21 cellular contexts compared by ENCODE assay signal in the genomic region with DNA sequence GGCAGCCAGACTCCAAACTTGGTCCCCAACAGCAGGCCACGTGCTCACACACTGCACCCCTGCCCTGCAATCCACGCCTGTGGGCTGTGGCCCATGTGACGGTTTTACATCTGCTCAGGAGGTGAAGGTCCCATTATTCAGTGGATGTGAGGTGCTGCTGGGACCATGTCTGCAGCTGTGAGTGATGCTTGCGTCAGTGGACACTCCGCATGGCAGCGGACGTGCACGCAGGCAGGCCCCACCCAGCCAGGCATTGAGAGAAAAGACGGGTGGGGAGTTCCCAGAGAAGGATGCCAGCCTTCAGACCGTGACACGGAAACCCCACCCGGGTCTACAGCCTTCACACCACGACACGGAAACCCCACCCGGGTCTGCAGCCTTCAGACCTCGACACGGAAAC.
DNase-seq lines count a peak whose midpoint lies in the region; ATAC-seq lines count a peak whose summit lies in the region.
"Had no signal": no experiment of that assay in that cellular context is flagged by ENCODE, and none has a peak within 500 bp of the region (broad histone marks: within the 10 kb centered on the region; RNA-seq: fewer than 3 reads in every experiment).

No MANE protein-coding gene starts in this region.

- H3K4me3 Mint-ChIP-seq in effector memory CD8-positive, alpha-beta T cell, result peak overlapping the region in 1 of 2 donors; percentile 26
- no peak overlapping the region for H3K4me3 Mint-ChIP-seq in stimulated activated effector memory CD8-positive, alpha-beta T cell treated with anti-CD3 and anti-CD28 coated beads, Interleukin-12 subunit alpha, Interleukin-12 subunit beta, amount 100 ng/mL, for 72 hours
- no peak overlapping the region for H3K4me3 Mint-ChIP-seq in activated naive CD8-positive, alpha-beta T cell treated with anti-CD3 and anti-CD28 coated beads for 36 hours

- peaks cover 5% of the 10 kb centered on the region for H3K36me3 Mint-ChIP-seq in effector memory CD8-positive, alpha-beta T cell (ENCODE audit: insufficient read depth)
- H3K36me3 Mint-ChIP-seq in stimulated activated effector memory CD8-positive, alpha-beta T cell treated with anti-CD3 and anti-CD28 coated beads, Interleukin-12 subunit alpha, Interleukin-12 subunit beta, amount 100 ng/mL, for 72 hours, result no peaks in the 10 kb centered on the region
- H3K36me3 Mint-ChIP-seq in activated naive CD4-positive, alpha-beta T cell treated with anti-CD3 and anti-CD28 coated beads, Interleukin-2, amount 50 U/mL, for 72 hours, result no peaks in the 10 kb centered on the region
- no peaks in the 10 kb centered on the region for H3K36me3 Mint-ChIP-seq in activated naive CD8-positive, alpha-beta T cell treated with anti-CD3 and anti-CD28 coated beads for 36 hours

- DNase-seq in T-helper 22 cell (ENCODE audit: low read depth), result peak; percentile 39
- peak; percentile 31 to 38 (median 38) for DNase-seq in effector memory CD8-positive, alpha-beta T cell
- DNase-seq in stimulated activated effector memory CD8-positive, alpha-beta T cell treated with anti-CD3 and anti-CD28 coated beads, Interleukin-12 subunit alpha, Interleukin-12 subunit beta, amount 100 ng/mL, for 72 hours (ENCODE audit: low spot score in 2 of 2), result no peak
- no peak for DNase-seq in activated naive CD4-positive, alpha-beta T cell treated with anti-CD3 and anti-CD28 coated beads, Interleukin-2, amount 50 U/mL, for 72 hours (ENCODE audit: low spot score in 2 of 2)
- DNase-seq in activated naive CD8-positive, alpha-beta T cell treated with anti-CD3 and anti-CD28 coated beads for 36 hours, result no peak
- DNase-seq in GM19240 (ENCODE audit: insufficient read length, low spot score), result no peak
- DNase-seq: Calu3, DMS79 treated with DMSO at 0.1 percent for 48 hours, GF-D8, IMR-90, MM.1S, NCI-H2029 treated with DMSO at 0.1 percent for 48 hours, NCI-H446 treated with DMSO at 0.1 percent for 48 hours, NCI-H526, Right ventricle myocardium superior, RPMI8226 had no signal

- ATAC-seq in effector memory CD8-positive, alpha-beta T cell (replicated peaks), result peak; percentile 86
- ATAC-seq in stimulated activated effector memory CD8-positive, alpha-beta T cell treated with anti-CD3 and anti-CD28 coated beads, Interleukin-12 subunit alpha, Interleukin-12 subunit beta, amount 100 ng/mL, for 72 hours, result peak; percentile 35
- ATAC-seq in activated naive CD4-positive, alpha-beta T cell treated with anti-CD3 and anti-CD28 coated beads, Interleukin-2, amount 50 U/mL, for 72 hours, result no peak
- ATAC-seq: HCT116 had no signal

- no peak overlapping the region for H3K27ac ChIP-seq in BLaER1
- H3K27ac ChIP-seq: C4-2B, KMS-11, SJSA1 had no signal

- peaks cover 64% of the 10 kb centered on the region for H3K4me1 ChIP-seq in BLaER1
- H3K4me1 ChIP-seq: SJSA1 had no signal

- H3K27me3 ChIP-seq in BLaER1, result peaks cover 14% of the 10 kb centered on the region
- H3K27me3 ChIP-seq: SJSA1 had no signal

- peak overlapping the region; percentile 78 for H3K4me2 ChIP-seq in BLaER1
- H3K4me2 ChIP-seq: KMS-11 had no signal

- H4K20me1 ChIP-seq in BLaER1, result no peaks in the 10 kb centered on the region

- no peak overlapping the region for H3K9ac ChIP-seq in BLaER1
- H3K9ac ChIP-seq: KMS-11 had no signal

- H3K9me3 ChIP-seq in BLaER1, result no peaks in the 10 kb centered on the region
- H3K9me3 ChIP-seq: SJSA1 had no signal

- peaks cover 6 to 11% of the 10 kb centered on the region in 2 donors for H3K27me3 Mint-ChIP-seq in effector memory CD8-positive, alpha-beta T cell
- peaks cover 5% of the 10 kb centered on the region for H3K27me3 Mint-ChIP-seq in activated naive CD8-positive, alpha-beta T cell treated with anti-CD3 and anti-CD28 coated beads for 36 hours

- peak overlapping the region; percentile 58 to 84 for H3K27ac Mint-ChIP-seq in effector memory CD8-positive, alpha-beta T cell
- H3K27ac Mint-ChIP-seq in stimulated activated effector memory CD8-positive, alpha-beta T cell treated with anti-CD3 and anti-CD28 coated beads, Interleukin-12 subunit alpha, Interleukin-12 subunit beta, amount 100 ng/mL, for 72 hours, result no peak overlapping the region
- H3K27ac Mint-ChIP-seq in activated naive CD4-positive, alpha-beta T cell treated with anti-CD3 and anti-CD28 coated beads, Interleukin-2, amount 50 U/mL, for 72 hours, result no peak overlapping the region
- H3K27ac Mint-ChIP-seq in activated naive CD8-positive, alpha-beta T cell treated with anti-CD3 and anti-CD28 coated beads for 36 hours, result no peak overlapping the region

- no peak overlapping the region for H3K4me3 ChIP-seq in BLaER1
- H3K4me3 ChIP-seq: SJSA1 had no signal

- no peaks in the 10 kb centered on the region for H3K9me3 Mint-ChIP-seq in effector memory CD8-positive, alpha-beta T cell
- H3K9me3 Mint-ChIP-seq in stimulated activated effector memory CD8-positive, alpha-beta T cell treated with anti-CD3 and anti-CD28 coated beads, Interleukin-12 subunit alpha, Interleukin-12 subunit beta, amount 100 ng/mL, for 72 hours, result no peaks in the 10 kb centered on the region
- H3K9me3 Mint-ChIP-seq in activated naive CD4-positive, alpha-beta T cell treated with anti-CD3 and anti-CD28 coated beads, Interleukin-2, amount 50 U/mL, for 72 hours, result peaks cover 0 to 5% of the 10 kb centered on the region in 2 donors
- H3K9me3 Mint-ChIP-seq in activated naive CD8-positive, alpha-beta T cell treated with anti-CD3 and anti-CD28 coated beads for 36 hours, result no peaks in the 10 kb centered on the region

- H3K4me1 Mint-ChIP-seq in effector memory CD8-positive, alpha-beta T cell (ENCODE audit: low read depth in 2 of 2), result peaks cover 11% of the 10 kb centered on the region in 2 donors
- peaks cover 19% of the 10 kb centered on the region for H3K4me1 Mint-ChIP-seq in stimulated activated effector memory CD8-positive, alpha-beta T cell treated with anti-CD3 and anti-CD28 coated beads, Interleukin-12 subunit alpha, Interleukin-12 subunit beta, amount 100 ng/mL, for 72 hours
- no peaks in the 10 kb centered on the region for H3K4me1 Mint-ChIP-seq in activated naive CD8-positive, alpha-beta T cell treated with anti-CD3 and anti-CD28 coated beads for 36 hours

- no peaks in the 10 kb centered on the region for H3K36me3 ChIP-seq in BLaER1
- H3K36me3 ChIP-seq: SJSA1 had no signal

Comparison
In these comparisons a context has a peak if more than half of its experiments do, and no peak if none do; other contexts are left out.
1. DNase-seq: peak in T-helper 22 cell (single experiment) and effector memory CD8-positive, alpha-beta T cell (3 of 3); none in stimulated activated effector memory CD8-positive, alpha-beta T cell treated with anti-CD3 and anti-CD28 coated beads, Interleukin-12 subunit alpha, Interleukin-12 subunit beta, amount 100 ng/mL, for 72 hours (0 of 2), activated naive CD4-positive, alpha-beta T cell treated with anti-CD3 and anti-CD28 coated beads, Interleukin-2, amount 50 U/mL, for 72 hours (0 of 2), activated naive CD8-positive, alpha-beta T cell treated with anti-CD3 and anti-CD28 coated beads for 36 hours (single experiment) and GM19240 (single experiment).
2. ATAC-seq: peak in effector memory CD8-positive, alpha-beta T cell (single experiment) and stimulated activated effector memory CD8-positive, alpha-beta T cell treated with anti-CD3 and anti-CD28 coated beads, Interleukin-12 subunit alpha, Interleukin-12 subunit beta, amount 100 ng/mL, for 72 hours (single experiment); none in activated naive CD4-positive, alpha-beta T cell treated with anti-CD3 and anti-CD28 coated beads, Interleukin-2, amount 50 U/mL, for 72 hours (0 of 2).
3. H3K27ac Mint-ChIP-seq: peak in effector memory CD8-positive, alpha-beta T cell (2 of 2); none in stimulated activated effector memory CD8-positive, alpha-beta T cell treated with anti-CD3 and anti-CD28 coated beads, Interleukin-12 subunit alpha, Interleukin-12 subunit beta, amount 100 ng/mL, for 72 hours (single experiment), activated naive CD4-positive, alpha-beta T cell treated with anti-CD3 and anti-CD28 coated beads, Interleukin-2, amount 50 U/mL, for 72 hours (0 of 2) and activated naive CD8-positive, alpha-beta T cell treated with anti-CD3 and anti-CD28 coated beads for 36 hours (single experiment).